Comparison of ENCODE assay signal across 23 cellular contexts in the genomic region with DNA sequence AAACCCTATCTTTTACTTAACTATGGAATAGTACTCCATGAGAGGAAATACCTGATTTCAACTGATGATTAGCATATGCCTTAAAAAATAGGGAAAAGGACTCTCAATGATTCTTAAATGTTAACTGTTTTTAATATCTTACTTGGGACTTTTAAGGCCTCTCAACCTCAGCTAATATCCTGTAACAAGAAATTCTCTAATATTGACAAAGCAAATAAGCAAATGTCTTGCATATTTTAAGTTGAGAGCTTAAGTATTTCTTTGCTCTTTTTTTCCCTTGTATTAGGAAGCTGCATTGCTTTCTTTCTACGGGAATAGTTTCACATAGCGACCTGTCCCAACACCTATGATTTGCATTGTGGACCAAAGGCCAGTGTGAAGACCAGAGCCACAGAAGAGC.
"Had no signal": no experiment of that assay in that cellular context is flagged by ENCODE, and none has a peak within 500 bp of the region (broad histone marks: within the 10 kb centered on the region; RNA-seq: fewer than 3 reads in every experiment).

No MANE protein-coding gene starts in this region.

- H3K9me3 ChIP-seq: lower lobe of right lung, mucosa of descending colon, ovary, right atrium auricular region, right lobe of liver, stomach, testis, thyroid gland, transverse colon, upper lobe of left lung, vagina had no signal

- H3K27ac ChIP-seq: lower lobe of right lung, ovary, right atrium auricular region, right lobe of liver, stomach, testis, thyroid gland, transverse colon, vagina had no signal

- H3K4me1 ChIP-seq: right atrium auricular region, right lobe of liver, stomach, testis, transverse colon, vagina had no signal

- H3K27me3 ChIP-seq: ovary, right atrium auricular region, right lobe of liver, stomach, testis, thyroid gland, transverse colon, upper lobe of left lung, vagina had no signal

- ATAC-seq: left ventricle myocardium superior; mucosa of descending colon; naive thymus-derived CD4-positive, alpha-beta T cell; natural killer cell treated with Interleukin-12 subunit alpha and Interleukin-12 subunit beta and Interleukin-15 and Interleukin-18, amount 100 ng/mL, for 72 hours; right lobe of liver; stimulated activated naive B cell treated with anti-CD40 and anti-IgM and Interleukin-4, amounts not matched to agents 10 μg/mL and 1 μg/mL and 100 μg/mL, for 72 hours; stimulated activated naive CD8-positive, alpha-beta T cell treated with anti-CD3 and anti-CD28 coated beads, Interleukin-15, Interleukin-2, amounts not matched to agents 100 U/mL and 50 U/mL, for 24 hours had no signal

- DNase-seq: hypothalamus; islet precursor cell; left ventricle myocardium superior; lower lobe of right lung; midbrain; mucosa of descending colon; naive thymus-derived CD4-positive, alpha-beta T cell; ovary; right lobe of liver; stimulated activated CD4-positive, alpha-beta T cell treated with anti-CD3 and anti-CD28 coated beads, Interleukin-12 subunit alpha, Interleukin-12 subunit beta, amount 100 ng/mL, for 4 hours; stimulated activated CD4-positive, alpha-beta T cell treated with anti-CD3 and anti-CD28 coated beads, Interleukin-15, amount 100 ng/mL, for 24 hours; stimulated activated CD4-positive, alpha-beta T cell treated with anti-CD3 and anti-CD28 coated beads, Interleukin-2, amount 100 ng/mL, for 24 hours; stimulated activated CD4-positive, alpha-beta T cell treated with anti-CD3 and anti-CD28 coated beads, Interleukin-4, amount 100 ng/mL, for 1 hour; stimulated activated naive B cell treated with anti-CD40 and anti-IgM and Interleukin-4, amounts not matched to agents 10 μg/mL and 1 μg/mL and 100 μg/mL, for 72 hours; stimulated activated naive CD8-positive, alpha-beta T cell treated with anti-CD3 and anti-CD28 coated beads, Interleukin-15, Interleukin-2, amounts not matched to agents 100 U/mL and 50 U/mL, for 24 hours; stomach; testis; thyroid gland; transverse colon; upper lobe of left lung had no signal

- H3K4me3 ChIP-seq: lower lobe of right lung, mucosa of descending colon, ovary, right atrium auricular region, right lobe of liver, stomach, testis, thyroid gland, transverse colon, upper lobe of left lung, vagina had no signal

- H3K36me3 ChIP-seq: lower lobe of right lung, ovary, right atrium auricular region, right lobe of liver, stomach, thyroid gland, transverse colon, upper lobe of left lung, vagina had no signal
